Comparison of ENCODE assay signal across 1 cellular context in the genomic region with DNA sequence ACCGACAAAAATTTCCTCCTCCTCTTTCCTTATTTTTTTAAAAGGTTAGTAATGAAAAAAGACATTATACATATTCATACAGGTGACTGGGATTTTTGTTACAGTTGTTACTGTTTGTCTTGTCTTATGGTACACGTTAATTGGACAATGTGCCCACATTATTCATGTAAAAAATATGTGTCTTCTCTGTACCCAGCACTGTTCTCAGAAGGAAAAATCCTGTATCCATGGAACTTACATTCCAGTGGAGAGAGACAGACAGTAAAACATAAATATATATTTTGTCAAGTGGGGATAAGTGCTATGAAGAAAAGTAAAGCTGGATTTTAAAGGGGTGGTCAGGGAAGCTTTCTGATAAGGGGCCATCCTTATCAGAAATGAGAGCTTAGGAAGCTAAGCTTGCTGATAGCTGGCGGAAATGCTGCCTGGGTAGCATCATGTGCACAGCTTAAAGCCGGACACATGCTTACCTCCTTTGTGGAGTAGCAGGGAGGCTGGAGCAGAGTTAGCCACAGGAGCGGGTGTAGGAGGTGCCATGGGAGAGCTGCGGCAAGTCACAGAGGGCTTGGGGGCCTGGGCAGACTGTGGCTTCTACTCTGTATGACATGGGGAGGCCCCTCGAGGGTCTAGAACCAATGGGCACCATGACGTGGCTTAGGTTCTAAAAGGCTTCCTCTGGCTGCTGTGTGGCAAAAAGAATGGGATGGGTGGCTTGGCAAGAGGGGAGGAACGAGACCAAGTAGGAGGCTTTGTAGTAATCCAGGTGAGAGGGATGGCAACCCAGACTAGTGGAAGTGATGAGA.
TF ChIP-seq lines count a peak whose summit lies in the region.

No MANE protein-coding gene starts in this region.

TF ChIP-seq in HepG2, 621 proteins besides CTCF, POLR2A, EP300 and RAD21 (continued from another document):
- TF ChIP-seq ZNF512B (CRISPR knock-in tag; IDR thresholded peaks at IDR 0.05; ENCODE audit: borderline replicate concordance) (no peak), PHF20 (CRISPR knock-in tag; IDR thresholded peaks at IDR 0.05) (no peak)
- TF ChIP-seq, protein P1, sequence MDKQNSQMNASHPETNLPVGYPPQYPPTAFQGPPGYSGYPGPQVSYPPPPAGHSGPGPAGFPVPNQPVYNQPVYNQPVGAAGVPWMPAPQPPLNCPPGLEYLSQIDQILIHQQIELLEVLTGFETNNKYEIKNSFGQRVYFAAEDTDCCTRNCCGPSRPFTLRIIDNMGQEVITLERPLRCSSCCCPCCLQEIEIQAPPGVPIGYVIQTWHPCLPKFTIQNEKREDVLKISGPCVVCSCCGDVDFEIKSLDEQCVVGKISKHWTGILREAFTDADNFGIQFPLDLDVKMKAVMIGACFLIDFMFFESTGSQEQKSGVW (CRISPR knock-in tag; IDR thresholded peaks at IDR 0.05; ENCODE audit: borderline replicate concordance) = no peak
TF ChIP-seq in HepG2: peak in this region for 0.
